ENCODE assay signal across 1 cellular context in the genomic region with DNA sequence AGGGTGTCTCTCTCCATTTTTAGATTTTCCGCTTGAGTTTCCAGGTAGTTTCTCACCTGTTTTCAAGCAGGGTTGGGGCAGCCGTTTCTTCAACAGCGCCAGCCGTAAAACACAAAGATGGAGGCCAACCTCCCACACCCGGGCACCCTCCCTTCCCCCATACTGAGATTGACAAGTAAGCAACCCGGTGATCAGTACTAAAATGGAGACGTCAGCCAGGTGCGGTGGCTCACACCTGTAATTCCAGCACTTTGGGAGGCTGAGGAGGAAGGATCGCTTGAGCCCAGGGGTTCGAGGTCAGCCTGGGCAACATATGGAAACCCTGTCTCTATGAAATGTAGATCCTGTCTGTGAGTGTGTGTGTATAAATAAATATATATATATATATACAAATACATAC.
TF ChIP-seq lines count a peak whose summit lies in the region.

No MANE protein-coding gene starts in this region.

TF ChIP-seq in H1, 55 proteins besides CTCF, POLR2A, EP300 and RAD21:
- no peak for TF ChIP-seq SIRT6 (IDR thresholded peaks at IDR 0.05; ENCODE audit: low read length)
- no peak for TF ChIP-seq BRCA1 (IDR thresholded peaks at IDR 0.05; ENCODE audit: low read depth, low read length)
- TF ChIP-seq, protein P1, sequence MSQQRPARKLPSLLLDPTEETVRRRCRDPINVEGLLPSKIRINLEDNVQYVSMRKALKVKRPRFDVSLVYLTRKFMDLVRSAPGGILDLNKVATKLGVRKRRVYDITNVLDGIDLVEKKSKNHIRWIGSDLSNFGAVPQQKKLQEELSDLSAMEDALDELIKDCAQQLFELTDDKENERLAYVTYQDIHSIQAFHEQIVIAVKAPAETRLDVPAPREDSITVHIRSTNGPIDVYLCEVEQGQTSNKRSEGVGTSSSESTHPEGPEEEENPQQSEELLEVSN (IDR thresholded peaks at IDR 0.05) = no peak
- no peak for TF ChIP-seq CBX8 (IDR thresholded peaks at IDR 0.05; ENCODE audit: borderline replicate concordance, low read depth, low read length)
- TF ChIP-seq CTBP2 (IDR thresholded peaks at IDR 0.05; ENCODE audit: borderline replicate concordance, insufficient read depth, insufficient read length, low read length) = no peak
- no peak for TF ChIP-seq NANOG (IDR thresholded peaks at IDR 0.05; ENCODE audit: insufficient read depth, low read depth, low read length, poor library complexity, severe bottlenecking)
- TF ChIP-seq GABPA (IDR thresholded peaks at IDR 0.05; ENCODE audit: borderline replicate concordance, insufficient read depth, low read length) = no peak
- no peak for TF ChIP-seq TAF1 (IDR thresholded peaks at IDR 0.05; ENCODE audit: low read depth, low read length)
- TF ChIP-seq GTF2F1 (IDR thresholded peaks at IDR 0.05; ENCODE audit: borderline replicate concordance, low read depth, low read length) = no peak
- no peak for TF ChIP-seq EGR1 (IDR thresholded peaks at IDR 0.05; ENCODE audit: borderline replicate concordance, low read depth, low read length)
- TF ChIP-seq RBBP5 (IDR thresholded peaks at IDR 0.05; ENCODE audit: borderline replicate concordance, low read depth, low read length) = no peak
- no peak for TF ChIP-seq TCF12 (IDR thresholded peaks at IDR 0.05; ENCODE audit: low read depth, low read length)
- no peak for TF ChIP-seq FOSL1 (IDR thresholded peaks at IDR 0.05; ENCODE audit: insufficient read depth, low read depth, low read length)
